Comparison of ENCODE assay signal across 1 cellular context in the genomic region with DNA sequence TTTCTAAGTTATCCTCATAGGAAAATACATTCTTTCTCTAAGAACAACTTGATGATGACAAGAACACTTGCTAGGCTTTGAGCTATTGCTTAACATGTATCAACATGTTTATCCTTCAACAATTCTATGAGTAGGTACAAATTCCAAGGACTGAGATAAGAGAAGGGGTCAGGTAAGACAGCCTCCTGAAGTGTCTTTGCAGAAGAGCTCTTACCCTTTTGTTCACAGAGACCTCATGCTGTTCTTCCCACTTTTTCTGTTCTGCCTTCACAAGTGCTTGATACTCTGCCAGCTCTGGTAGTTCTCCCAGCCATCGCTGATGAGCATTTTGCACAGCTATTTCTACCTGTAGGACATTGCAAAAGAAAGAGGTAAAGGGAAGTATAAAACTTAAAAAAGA.
TF ChIP-seq lines count a peak whose summit lies in the region.

No MANE protein-coding gene starts in this region.

TF ChIP-seq in H1, 55 proteins besides CTCF, POLR2A, EP300 and RAD21 (continued from another document):
- no peak for TF ChIP-seq JUN (IDR thresholded peaks at IDR 0.05; ENCODE audit: low read depth, low read length)
- TF ChIP-seq GABPA (IDR thresholded peaks at IDR 0.05; ENCODE audit: borderline replicate concordance, insufficient read depth, low read length): no peak
- TF ChIP-seq SP4 (IDR thresholded peaks at IDR 0.05; ENCODE audit: low read length): no peak
- TF ChIP-seq HDAC6 (IDR thresholded peaks at IDR 0.05; ENCODE audit: low read depth, low read length): no peak
